In the genomic region with DNA sequence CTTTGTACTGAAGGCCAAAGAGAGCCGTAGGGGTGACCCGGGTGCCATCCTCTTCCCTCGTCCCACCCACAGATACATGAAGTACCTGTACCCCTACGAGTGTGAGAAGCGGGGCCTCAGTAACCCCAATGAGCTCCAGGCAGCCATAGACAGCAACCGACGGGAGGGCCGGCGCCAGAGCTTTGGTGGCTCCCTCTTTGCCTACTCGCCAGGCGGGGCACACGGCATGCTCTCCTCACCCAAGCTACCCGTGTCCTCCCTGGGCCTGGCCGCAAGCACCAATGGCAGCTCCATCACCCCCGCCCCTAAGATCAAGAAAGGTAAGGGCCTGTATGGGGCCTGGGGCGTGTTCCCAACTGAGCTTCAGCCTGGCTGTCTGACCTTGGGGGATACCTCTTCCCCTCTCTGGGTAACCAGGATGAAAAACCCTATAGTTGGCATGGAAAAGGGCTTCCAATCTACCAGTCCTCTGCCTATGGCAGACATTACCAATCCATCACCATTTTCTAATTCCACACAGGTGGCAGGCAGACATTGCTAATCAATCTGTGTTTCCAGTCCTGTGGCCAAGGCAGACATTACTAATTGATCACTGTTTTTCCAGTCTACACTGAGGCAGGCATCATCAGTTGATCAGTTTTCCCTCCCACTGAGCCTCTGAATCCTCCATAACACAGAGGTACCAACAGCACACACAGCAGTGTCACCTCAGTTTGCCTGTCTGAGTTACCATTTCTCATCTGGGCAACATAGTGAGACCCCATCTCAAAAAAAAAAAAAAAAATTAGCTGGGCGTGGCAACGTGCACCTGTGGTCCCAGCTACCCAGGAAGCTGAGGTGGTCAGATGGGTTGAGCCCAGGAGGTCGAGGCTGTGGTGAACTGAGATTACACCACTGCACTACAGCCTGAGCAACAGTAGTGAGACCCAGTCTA, we compare ENCODE assay signal across 20 cellular contexts. TPM values are rescaled to one million over a fixed set of nuclear protein-coding genes. Genes with fewer than 3 reads are reported as not detected.
DNase-seq lines count a peak whose midpoint lies in the region; ATAC-seq and TF ChIP-seq lines count a peak whose summit lies in the region.
"Had no signal": no experiment of that assay in that cellular context is flagged by ENCODE, and none has a peak within 500 bp of the region (broad histone marks: within the 10 kb centered on the region; RNA-seq: fewer than 3 reads in every experiment).

No MANE protein-coding gene starts in this region.

- H3K9me3 Mint-ChIP-seq in activated CD4-positive, alpha-beta T cell treated with anti-CD3 and anti-CD28 coated beads for 36 hours (ENCODE audit: low read depth) = peaks cover 2% of the 10 kb centered on the region
- H3K9me3 Mint-ChIP-seq in endothelial cell (ENCODE audit: unreplicated experiment) (no peaks in the 10 kb centered on the region), type B pancreatic cell (no peaks in the 10 kb centered on the region)
- H3K9me3 Mint-ChIP-seq: activated B cell treated with CpG ODN at 0.5 μM for 24 hours; CD8-positive, alpha-beta T cell had no signal

- H2AFZ ChIP-seq in OCI-LY7 (ENCODE audit: low read length) = no peak overlapping the region
- no peak overlapping the region for H2AFZ ChIP-seq in MM.1S (ENCODE audit: low read length)

- H3K79me2 ChIP-seq in OCI-LY7 (ENCODE audit: insufficient read depth, low read depth, low read length) (no peaks in the 10 kb centered on the region), MM.1S (ENCODE audit: low read length) (no peaks in the 10 kb centered on the region)

- H3K4me3 ChIP-seq in OCI-LY7 (ENCODE audit: low read depth, low read length, poor library complexity, severe bottlenecking) (no peak overlapping the region), MM.1S (ENCODE audit: low read length) (no peak overlapping the region)
- H3K4me3 ChIP-seq: transverse colon had no signal

- no peaks in the 10 kb centered on the region for H3K27me3 Mint-ChIP-seq in activated CD4-positive, alpha-beta T cell treated with anti-CD3 and anti-CD28 coated beads for 36 hours
- H3K27me3 Mint-ChIP-seq in endothelial cell (ENCODE audit: unreplicated experiment) (peaks cover 3% of the 10 kb centered on the region), type B pancreatic cell (no peaks in the 10 kb centered on the region)
- H3K27me3 Mint-ChIP-seq: activated B cell treated with CpG ODN at 0.5 μM for 24 hours had no signal

- H3K4me1 ChIP-seq in OCI-LY7 (ENCODE audit: insufficient read depth, low read length, poor library complexity, severe bottlenecking) (no peaks in the 10 kb centered on the region), MM.1S (ENCODE audit: low read length) (no peaks in the 10 kb centered on the region)

- BruUV-seq in OCI-LY7 (replicated peaks; lab: Mats Ljungman, UMichigan) = no TSS peak

- no peak overlapping the region for H3K4me2 ChIP-seq in OCI-LY7 (ENCODE audit: low read length)
- no peak overlapping the region for H3K4me2 ChIP-seq in MM.1S (ENCODE audit: low read depth, low read length)

- H3K9me2 ChIP-seq in OCI-LY7 (ENCODE audit: insufficient read depth, low read length) (no peaks in the 10 kb centered on the region), MM.1S (replicated peaks; ENCODE audit: insufficient read depth, low read length) (no peaks in the 10 kb centered on the region)

- POLR2A ChIA-PET in activated CD4-positive, alpha-beta T cell treated with anti-CD3 and anti-CD28 coated beads for 36 hours (lab: Charles Lee) = no interaction called here
- POLR2A ChIA-PET in OCI-LY7 (lab: Charles Lee) = interaction anchor here (0.7 kb wide), 1 partner anchor 17 kb away, joined by 6 read pairs; no protein-coding TSS in a partner anchor

- peaks cover 20% of the 10 kb centered on the region for H3K36me3 Mint-ChIP-seq in activated CD4-positive, alpha-beta T cell treated with anti-CD3 and anti-CD28 coated beads for 36 hours (ENCODE audit: low read depth)
- H3K36me3 Mint-ChIP-seq in endothelial cell (ENCODE audit: low read depth, unreplicated experiment) (peaks cover 41% of the 10 kb centered on the region), type B pancreatic cell (peaks cover 16% of the 10 kb centered on the region)

- no peaks in the 10 kb centered on the region for H3F3A ChIP-seq in MM.1S (ENCODE audit: insufficient read depth, low read length)

- ATAC-seq in activated CD4-positive, alpha-beta T cell treated with anti-CD3 and anti-CD28 coated beads for 36 hours = peak; percentile 36
- ATAC-seq: CD8-positive, alpha-beta T cell; stimulated activated naive CD8-positive, alpha-beta T cell treated with anti-CD3 and anti-CD28 coated beads, Interleukin-15, Interleukin-2, amounts not matched to agents 100 U/mL and 50 U/mL, for 24 hours had no signal

- 0 out of 2 replicates have a peak, but pooled peaks cover 4% of the 10 kb centered on the region for H3K9me3 ChIP-seq in OCI-LY7 (ENCODE audit: low read length)
- no peaks in the 10 kb centered on the region for H3K9me3 ChIP-seq in MM.1S (replicated peaks; ENCODE audit: insufficient read depth, low read length)
- H3K9me3 ChIP-seq: transverse colon had no signal

- CTCF ChIA-PET in activated CD4-positive, alpha-beta T cell treated with anti-CD3 and anti-CD28 coated beads for 36 hours (lab: Charles Lee) = interaction anchor here (0.5 to 0.7 kb wide), 2 partner anchors 138 to 210 kb away, joined by 3 to 4 read pairs; no protein-coding TSS in a partner anchor
- CTCF ChIA-PET in OCI-LY7 (lab: Charles Lee; ENCODE audit: unreplicated experiment) = no interaction called here

- H3K36me3 ChIP-seq in OCI-LY7 (ENCODE audit: insufficient read depth, low read length) (peaks cover 8% of the 10 kb centered on the region; the same call in 1 of the 2 replicates), MM.1S (replicated peaks; ENCODE audit: insufficient read depth, low read length) (peaks cover 10% of the 10 kb centered on the region)

- H3K27me3 ChIP-seq in MM.1S (replicated peaks; ENCODE audit: insufficient read depth, low read length) = no peaks in the 10 kb centered on the region
- H3K27me3 ChIP-seq: transverse colon had no signal

- no peak overlapping the region for H3K27ac Mint-ChIP-seq in activated CD4-positive, alpha-beta T cell treated with anti-CD3 and anti-CD28 coated beads for 36 hours
- H3K27ac Mint-ChIP-seq in endothelial cell (ENCODE audit: unreplicated experiment) (peak overlapping the region; percentile 12), type B pancreatic cell (no peak overlapping the region)
- H3K27ac Mint-ChIP-seq: activated B cell treated with CpG ODN at 0.5 μM for 24 hours; CD8-positive, alpha-beta T cell; immature natural killer cell had no signal

- TF ChIP-seq CTCF in OCI-LY7 (conservative IDR thresholded peaks at IDR 0.05; ENCODE audit: low read length) (no peak), endothelial cell (IDR thresholded peaks at IDR 0.05; ENCODE audit: unreplicated experiment) (no peak), type B pancreatic cell (conservative IDR thresholded peaks at IDR 0.05) (no peak), MM.1S (IDR thresholded peaks at IDR 0.05; ENCODE audit: low read length) (no peak)

- intact Hi-C loops in activated CD4-positive, alpha-beta T cell treated with anti-CD3 and anti-CD28 coated beads for 36 hours (cut with DNase I, micrococcal nuclease) = no loop called here
- intact Hi-C loops in OCI-LY7 (cut with micrococcal nuclease; ENCODE audit: unreplicated experiment) = no loop called here

- H3K4me3 Mint-ChIP-seq in activated CD4-positive, alpha-beta T cell treated with anti-CD3 and anti-CD28 coated beads for 36 hours = no peak overlapping the region
- H3K4me3 Mint-ChIP-seq in endothelial cell (ENCODE audit: unreplicated experiment) = peak overlapping the region; percentile 33
- H3K4me3 Mint-ChIP-seq in type B pancreatic cell = peak overlapping the region; percentile 28
- H3K4me3 Mint-ChIP-seq: activated B cell treated with CpG ODN at 0.5 μM for 24 hours; CD8-positive, alpha-beta T cell; immature natural killer cell had no signal

- H4K20me1 ChIP-seq in OCI-LY7 (ENCODE audit: insufficient read depth, low read length) (no peaks in the 10 kb centered on the region), MM.1S (ENCODE audit: insufficient read depth, low read length) (no peaks in the 10 kb centered on the region)

- no peak for DNase-seq in activated CD4-positive, alpha-beta T cell treated with anti-CD3 and anti-CD28 coated beads for 36 hours
- DNase-seq in activated CD4-positive, alpha-beta T cell treated with anti-CD3 and anti-CD28 coated beads, Interleukin-2, amount 50 U/mL, for 1 hour = no peak
- DNase-seq in OCI-LY7 (ENCODE audit: low spot score) (peak; percentile 59), endothelial cell (ENCODE audit: low spot score) (no peak), type B pancreatic cell (ENCODE audit: extremely low spot score, unreplicated experiment) (no peak), C1 segment of cervical spinal cord (lab: John Stamatoyannopoulos, UW) (no peak), NCI-H2227 treated with DMSO at 0.1 percent for 48 hours (lab: John Stamatoyannopoulos, UW) (no peak), MM.1S (no peak)
- DNase-seq: activated B cell treated with CpG ODN at 0.5 μM for 24 hours; CD8-positive, alpha-beta T cell; immature natural killer cell; NCI-H1694; stimulated activated CD4-positive, alpha-beta T cell treated with anti-CD3 and anti-CD28 coated beads, Interleukin-1b, Interleukin-23, amount 100 ng/mL, for 48 hours; stimulated activated naive CD8-positive, alpha-beta T cell treated with anti-CD3 and anti-CD28 coated beads, Interleukin-15, Interleukin-2, amounts not matched to agents 100 U/mL and 50 U/mL, for 24 hours; transverse colon had no signal

- no peak overlapping the region for H3K9ac ChIP-seq in MM.1S (ENCODE audit: low read length)

- no peaks in the 10 kb centered on the region for H3K4me1 Mint-ChIP-seq in activated CD4-positive, alpha-beta T cell treated with anti-CD3 and anti-CD28 coated beads for 36 hours
- H3K4me1 Mint-ChIP-seq in endothelial cell (ENCODE audit: unreplicated experiment) = peaks cover 2% of the 10 kb centered on the region
- H3K4me1 Mint-ChIP-seq in type B pancreatic cell (ENCODE audit: unreplicated experiment) = peaks cover 9% of the 10 kb centered on the region

- H3K27ac ChIP-seq in OCI-LY7 (ENCODE audit: low read depth, low read length, poor library complexity, severe bottlenecking) (no peak overlapping the region), MM.1S (ENCODE audit: low read length) (no peak overlapping the region)
- H3K27ac ChIP-seq: transverse colon had no signal

RNA-seq across cellular contexts. Expression of a gene that starts 19.1 kb away (rescaled TPM):
- 10 to 100 TPM; 71.6 to 87.8 TPM for total RNA-seq in activated CD4-positive, alpha-beta T cell treated with anti-CD3 and anti-CD28 coated beads for 36 hours
- 61.6 and 74.7 TPM in 2 replicates for total RNA-seq in OCI-LY7 (2014; rRNA removed; shearing (Covaris generic))
- total RNA-seq in OCI-LY7 (2022) = 38.4 and 51.4 TPM in 2 replicates
- total RNA-seq in endothelial cell (ENCODE audit: unreplicated experiment) = 53.1 TPM
- 59.5 and 65.4 TPM in 2 replicates for total RNA-seq in type B pancreatic cell (ENCODE audit: low replicate concordance)

RNA-seq across cellular contexts. Expression of a gene that starts 35.2 kb away (rescaled TPM):
- total RNA-seq in activated CD4-positive, alpha-beta T cell treated with anti-CD3 and anti-CD28 coated beads for 36 hours = under 1 TPM in 1 of 2 experiments, not detected in 1; 0.09 TPM
- 0.05 TPM in 1 of 2 replicates, not detected in the other for total RNA-seq in OCI-LY7 (2014; rRNA removed; shearing (Covaris generic))
- total RNA-seq in OCI-LY7 (2022) (not detected in 2 replicates), endothelial cell (ENCODE audit: unreplicated experiment) (0.95 TPM), type B pancreatic cell (ENCODE audit: low replicate concordance) (0.65 and 1.00 TPM in 2 replicates)
- total RNA-seq: lower leg skin, M059J, NCI-H460, sciatic nerve had no signal

RNA-seq across cellular contexts. Expression of a gene that starts 39.2 kb away (rescaled TPM):
- 10 to 100 TPM; 25.1 to 36.0 TPM for total RNA-seq in activated CD4-positive, alpha-beta T cell treated with anti-CD3 and anti-CD28 coated beads for 36 hours
- 7.9 and 9.9 TPM in 2 replicates for total RNA-seq in OCI-LY7 (2014; rRNA removed; shearing (Covaris generic))
- total RNA-seq in OCI-LY7 (2022) (21.6 and 23.5 TPM in 2 replicates), endothelial cell (ENCODE audit: unreplicated experiment) (108 TPM), type B pancreatic cell (ENCODE audit: low replicate concordance) (83.0 and 124 TPM in 2 replicates)

RNA-seq across cellular contexts. Expression of a gene that starts 47.9 kb away (rescaled TPM):
- 10 to 100 TPM; 14.3 to 18.4 TPM for total RNA-seq in activated CD4-positive, alpha-beta T cell treated with anti-CD3 and anti-CD28 coated beads for 36 hours
- total RNA-seq in OCI-LY7 (2014; rRNA removed; shearing (Covaris generic)) = not detected in 2 replicates
- not detected in 2 replicates for total RNA-seq in OCI-LY7 (2022)
- total RNA-seq in endothelial cell (ENCODE audit: unreplicated experiment) = not detected
- 1.2 and 2.2 TPM in 2 replicates for total RNA-seq in type B pancreatic cell (ENCODE audit: low replicate concordance)
- total RNA-seq: M059J, myocyte, NCI-H460, sciatic nerve, transverse colon had no signal

RNA-seq across cellular contexts. Expression of a gene that starts 52.0 kb away (rescaled TPM):
- total RNA-seq in activated CD4-positive, alpha-beta T cell treated with anti-CD3 and anti-CD28 coated beads for 36 hours = 10 to 100 TPM; 73.7 to 83.3 TPM
- 39.5 and 43.5 TPM in 2 replicates for total RNA-seq in OCI-LY7 (2014; rRNA removed; shearing (Covaris generic))
- 64.9 and 75.2 TPM in 2 replicates for total RNA-seq in OCI-LY7 (2022)
- 40.6 TPM for total RNA-seq in endothelial cell (ENCODE audit: unreplicated experiment)
- 48.8 and 56.7 TPM in 2 replicates for total RNA-seq in type B pancreatic cell (ENCODE audit: low replicate concordance)
